Comparison of ENCODE assay signal across 1 cellular context in genomic region chr17:19301274-19301946, GRCh38.
TF ChIP-seq lines count a peak whose summit lies in the region.

No MANE protein-coding gene starts in this region.

TF ChIP-seq in WTC11, 78 proteins besides CTCF, POLR2A, EP300 and RAD21 (continued from another document):
- TF ChIP-seq STAT6 (CRISPR knock-in tag; conservative IDR thresholded peaks at IDR 0.05; ENCODE audit: low read depth), result no peak
- no peak for TF ChIP-seq ATF6 (CRISPR knock-in tag; IDR thresholded peaks at IDR 0.05)
- no peak for TF ChIP-seq AR (CRISPR knock-in tag; IDR thresholded peaks at IDR 0.05)
- TF ChIP-seq FOXP4 (CRISPR knock-in tag; IDR thresholded peaks at IDR 0.05), result no peak
- no peak for TF ChIP-seq SP1 (CRISPR knock-in tag; conservative IDR thresholded peaks at IDR 0.05)
- no peak for TF ChIP-seq ATF1 (CRISPR knock-in tag; IDR thresholded peaks at IDR 0.05)
